8 cellular contexts compared by ENCODE assay signal in genomic region chr1:151175910-151176309, GRCh38. TPM values are rescaled to one million over a fixed set of nuclear protein-coding genes. Genes with fewer than 3 reads are reported as not detected.
DNase-seq lines count a peak whose midpoint lies in the region; ATAC-seq lines count a peak whose summit lies in the region.

Gene TMOD4 (minus strand): TSS chr1:151175981. CDS start chr1:151174875, 1,106 bp downstream.

- H2AK5ac ChIP-seq in neuronal stem cell (ENCODE audit: low read depth, low read length) = no peak within 1 kb of the TSS

- no peak within 1 kb of the TSS for H2BK15ac ChIP-seq in neuronal stem cell (ENCODE audit: low read length)

- in situ Hi-C loops in KBM-7 (cut with MboI; ENCODE audit: low pct_unique_long_range_greater_than_20kb, low sequenced_read_pairs) = no loop called here

- H3K79me1 ChIP-seq in neuronal stem cell (ENCODE audit: low read depth, low read length) = no peaks in the 10 kb centered on the region

- no peak within 1 kb of the TSS for H3K14ac ChIP-seq in neuronal stem cell (ENCODE audit: low read length)

- H3K4me2 ChIP-seq in neuronal stem cell (ENCODE audit: insufficient read depth, low read length, poor library complexity, severe bottlenecking) = no peak within 1 kb of the TSS

- no peak for ATAC-seq in GM19351 (IDR thresholded peaks at IDR 0.05; ENCODE audit: unreplicated experiment)
- ATAC-seq in HG03097 (IDR thresholded peaks at IDR 0.05; ENCODE audit: low FRiP score, unreplicated experiment) = no peak

- no peaks in the 10 kb centered on the region for H3K9me3 ChIP-seq in neuronal stem cell (replicated peaks in 1 of 2; ENCODE audit: control insufficient read depth in 2 of 2, insufficient read depth in 1 of 2, low read depth in 1 of 2, low read length in 2 of 2)

- H3K27ac ChIP-seq in neuronal stem cell (replicated peaks; ENCODE audit: low read length) = no peak within 1 kb of the TSS

- no peak within 1 kb of the TSS for H3K23ac ChIP-seq in neuronal stem cell (ENCODE audit: low read depth, low read length, poor library complexity)

- H2BK5ac ChIP-seq in neuronal stem cell (ENCODE audit: low read length) = no peak within 1 kb of the TSS

- no peak within 1 kb of the TSS for H2BK120ac ChIP-seq in neuronal stem cell (ENCODE audit: low read depth, low read length)

- H3K9ac ChIP-seq in neuronal stem cell (ENCODE audit: low read depth, low read length, poor library complexity) = no peak within 1 kb of the TSS

- H4K91ac ChIP-seq in neuronal stem cell (ENCODE audit: low read depth, low read length, poor library complexity) = no peak within 1 kb of the TSS

- H2AFZ ChIP-seq in neuronal stem cell (ENCODE audit: low read length) = no peak within 1 kb of the TSS

- DNase-seq in CD1c-positive myeloid dendritic cell (ENCODE audit: extremely low spot score) (peak; percentile 29), KBM-7 (peak; percentile 50), astrocyte of the hippocampus (ENCODE audit: low read depth, low spot score) (peak; percentile 42), lung microvascular endothelial cell (ENCODE audit: low read depth in 2 of 2) (peak; percentile 45 to 51), cerebellar cortex (ENCODE audit: low spot score) (no peak), neuronal stem cell (ENCODE audit: low spot score) (no peak)

- WGBS in neuronal stem cell (ENCODE audit: extremely low coverage in 2 of 2, insufficient read length in 2 of 2, insufficient replicate concordance in 1 of 2), 2 donors = no CpG with 5 or more reads among the region's 3 CpGs

- H3K27me3 ChIP-seq in neuronal stem cell (ENCODE audit: control insufficient read depth in 3 of 3, insufficient read depth in 3 of 3, low read depth in 1 of 3, low read length in 3 of 3) = no peaks in the 10 kb centered on the region

- no peak within 1 kb of the TSS for H3K4ac ChIP-seq in neuronal stem cell (ENCODE audit: low read length)

- H3K4me3 ChIP-seq in neuronal stem cell (ENCODE audit: low read length in 2 of 2) = no peak within 1 kb of the TSS

- H3K18ac ChIP-seq in neuronal stem cell (ENCODE audit: low read length) = no peak within 1 kb of the TSS

- no peak within 1 kb of the TSS for H2BK12ac ChIP-seq in neuronal stem cell (ENCODE audit: low read length)

- no peaks in the 10 kb centered on the region for H3K4me1 ChIP-seq in neuronal stem cell (ENCODE audit: control insufficient read depth in 2 of 2, insufficient read depth in 1 of 2, low read depth in 1 of 2, low read length in 2 of 2)

- H4K8ac ChIP-seq in neuronal stem cell (ENCODE audit: low read depth, low read length) = no peak within 1 kb of the TSS

- H3K36me3 ChIP-seq in neuronal stem cell (replicated peaks in 1 of 2; ENCODE audit: control insufficient read depth in 2 of 2, insufficient read depth in 2 of 2, low read length in 2 of 2) = peaks cover 36 to 80% of the 10 kb centered on the region in 2 donors

RNA-seq across cellular contexts. Expression of gene TMOD4, which starts in this region (rescaled TPM):
- not detected in 2 replicates for total RNA-seq in lung microvascular endothelial cell
- polyA plus RNA-seq in neuronal stem cell (2013, experiment 1 of 2) = 0.24 TPM
- polyA plus RNA-seq in neuronal stem cell (2013, experiment 2 of 2) = 0.33 TPM

Comparison
In these comparisons a context has a peak if more than half of its experiments do, and no peak if none do; other contexts are left out.
1. Peak in DNase-seq in lung microvascular endothelial cell; RNA of the gene not detected or under 1 TPM.
2. DNase-seq: peak in CD1c-positive myeloid dendritic cell (single experiment), KBM-7 (single experiment) and astrocyte of the hippocampus (single experiment); none in cerebellar cortex (single experiment) and neuronal stem cell (single experiment).